ENCODE assay signal across 9 cellular contexts in the genomic region with DNA sequence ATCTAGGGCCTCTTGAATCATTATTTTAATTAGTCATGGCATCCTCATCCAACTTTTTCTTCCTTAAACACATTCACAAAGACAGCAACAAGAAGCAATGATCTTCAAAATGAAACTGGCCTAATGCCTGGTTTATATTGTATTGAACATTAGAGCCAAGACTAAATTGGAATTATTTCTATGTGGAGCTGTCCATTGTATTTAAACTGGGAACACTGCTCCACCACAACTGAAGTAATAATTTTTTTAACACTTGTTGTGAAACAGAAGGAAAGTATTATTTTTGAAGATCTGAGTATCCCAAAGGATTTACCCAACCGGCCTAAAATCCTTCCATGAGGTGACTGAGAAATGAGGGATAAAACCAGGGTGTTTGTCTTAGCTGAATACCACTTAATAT. TPM values are rescaled to one million over a fixed set of nuclear protein-coding genes. Genes with fewer than 3 reads are reported as not detected.
"Had no signal": no experiment of that assay in that cellular context is flagged by ENCODE, and none has a peak within 500 bp of the region (broad histone marks: within the 10 kb centered on the region; RNA-seq: fewer than 3 reads in every experiment).

No MANE protein-coding gene starts in this region.

- DNase-seq: IMR-90, KBM-7, KG1 had no signal

- H3K4me3 ChIP-seq: K562 had no signal

- H3K27ac ChIP-seq: HL-60, KMS-11 had no signal

- ATAC-seq: HepG2, K562 had no signal

RNA-seq across cellular contexts. Expression of a gene that starts 6.9 kb away (rescaled TPM):
- total RNA-seq: HepG2, HT-29, K562 had no signal
- polyA plus RNA-seq: HepG2, IgD-negative memory B cell, K562 had no signal

RNA-seq across cellular contexts. Expression of a gene that starts 44.9 kb away (rescaled TPM):
- total RNA-seq: HepG2, HT-29, K562 had no signal
- polyA plus RNA-seq: HepG2, IgD-negative memory B cell, K562 had no signal
